1 cellular context compared by ENCODE assay signal in genomic region chr9:136021891-136022681, GRCh38.
TF ChIP-seq lines count a peak whose summit lies in the region.

No MANE protein-coding gene starts in this region.

TF ChIP-seq in IMR-90, 13 proteins besides CTCF, POLR2A, EP300 and RAD21:
- TF ChIP-seq MAFK (IDR thresholded peaks at IDR 0.05; ENCODE audit: low read depth, low read length) (no peak), BHLHE40 (IDR thresholded peaks at IDR 0.05; ENCODE audit: low read depth, low read length) (no peak), MXI1 (IDR thresholded peaks at IDR 0.05; ENCODE audit: borderline replicate concordance, low read depth, low read length) (no peak), CHD1 (IDR thresholded peaks at IDR 0.05; ENCODE audit: low read depth, low read length) (no peak), ELK1 (IDR thresholded peaks at IDR 0.05; ENCODE audit: borderline replicate concordance, low read depth, low read length) (no peak), MAZ (IDR thresholded peaks at IDR 0.05; ENCODE audit: borderline replicate concordance, low read depth, low read length) (no peak), RFX5 (IDR thresholded peaks at IDR 0.05; ENCODE audit: low read depth, low read length) (no peak), USF2 (IDR thresholded peaks at IDR 0.05; ENCODE audit: low read depth, low read length) (no peak), RCOR1 (IDR thresholded peaks at IDR 0.05; ENCODE audit: insufficient replicate concordance, low read length) (no peak), FOS (IDR thresholded peaks at IDR 0.05; ENCODE audit: low read depth, low read length) (no peak), CEBPB (IDR thresholded peaks at IDR 0.05; ENCODE audit: low read depth, low read length) (no peak), NFE2L2 (IDR thresholded peaks at IDR 0.05; ENCODE audit: low read depth, low read length) (no peak), SMC3 (IDR thresholded peaks at IDR 0.05; ENCODE audit: low read depth, low read length) (no peak)
